In the genomic region with DNA sequence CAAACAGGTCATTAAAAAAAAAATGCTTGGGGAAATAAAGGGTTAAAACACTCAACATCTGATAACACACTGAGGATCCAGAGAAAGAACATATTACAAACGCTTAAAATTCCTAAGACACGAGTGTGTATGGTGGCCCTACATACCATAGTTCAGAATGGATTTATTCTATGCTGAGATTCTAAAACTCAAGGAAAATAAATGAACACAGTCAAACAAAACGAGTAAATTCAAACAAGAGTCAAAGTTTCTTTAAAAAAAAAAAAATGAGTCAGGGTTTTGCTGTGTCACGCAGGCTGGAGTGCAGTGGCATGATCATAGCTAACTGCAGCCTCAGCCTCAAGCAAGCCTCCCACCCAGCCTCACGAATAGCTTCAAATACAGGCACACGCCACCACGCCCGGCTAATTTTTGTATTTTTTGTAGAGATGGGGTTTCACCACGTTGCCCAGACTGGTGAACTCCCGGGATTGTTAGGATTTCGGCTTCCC, we compare ENCODE assay signal across 12 cellular contexts. TPM values are rescaled to one million over a fixed set of nuclear protein-coding genes. Genes with fewer than 3 reads are reported as not detected.
DNase-seq lines count a peak whose midpoint lies in the region; ATAC-seq, FAIRE-seq and TF ChIP-seq lines count a peak whose summit lies in the region.
"Had no signal": no experiment of that assay in that cellular context is flagged by ENCODE, and none has a peak within 500 bp of the region (broad histone marks: within the 10 kb centered on the region; RNA-seq: fewer than 3 reads in every experiment).

No MANE protein-coding gene starts in this region.

- no peaks in the 10 kb centered on the region for H3K9me3 ChIP-seq in astrocyte (ENCODE audit: insufficient read depth, low read depth, low read length)
- no peaks in the 10 kb centered on the region for H3K9me3 ChIP-seq in subcutaneous abdominal adipose tissue (ENCODE audit: control insufficient read depth in 5 of 5, low read length in 5 of 5)

- no peaks in the 10 kb centered on the region for H3K27me3 Mint-ChIP-seq in astrocyte (ENCODE audit: low read depth, unreplicated experiment)

- H3K9ac ChIP-seq in astrocyte (ENCODE audit: low read length) = peak overlapping the region; percentile 29
- peak overlapping the region in 1 of 5 donors; percentile 41 for H3K9ac ChIP-seq in subcutaneous abdominal adipose tissue (ENCODE audit: low read length in 5 of 5)

- no peak overlapping the region for H2AFZ ChIP-seq in astrocyte (ENCODE audit: low read depth, low read length)

- H3K36me3 Mint-ChIP-seq in astrocyte (ENCODE audit: low read depth, unreplicated experiment) = peaks cover 15% of the 10 kb centered on the region

- no peak overlapping the region for H3K4me3 ChIP-seq in astrocyte (ENCODE audit: insufficient read depth, low read depth, low read length)
- no peak overlapping the region for H3K4me3 ChIP-seq in subcutaneous abdominal adipose tissue (ENCODE audit: low read depth in 1 of 5, low read length in 5 of 5)

- H4K20me1 ChIP-seq in astrocyte (ENCODE audit: insufficient read depth, low read length) = peaks cover 78% of the 10 kb centered on the region

- peak overlapping the region; percentile 72 for H3K4me3 Mint-ChIP-seq in astrocyte (ENCODE audit: unreplicated experiment)
- H3K4me3 Mint-ChIP-seq: natural killer cell had no signal

- H3K36me3 ChIP-seq in astrocyte (ENCODE audit: insufficient read depth, low read length) (peaks cover 28% of the 10 kb centered on the region), subcutaneous abdominal adipose tissue (ENCODE audit: control insufficient read depth in 5 of 5, insufficient read depth in 5 of 5, low read length in 5 of 5) (peaks cover 9 to 41% (median 34%) of the 10 kb centered on the region in 5 donors)

- no peaks in the 10 kb centered on the region for H3K9me3 Mint-ChIP-seq in astrocyte (ENCODE audit: unreplicated experiment)
- H3K9me3 Mint-ChIP-seq: natural killer cell had no signal

- H3K27ac ChIP-seq in astrocyte (ENCODE audit: low read depth, low read length) (peak overlapping the region; percentile 77), subcutaneous abdominal adipose tissue (ENCODE audit: low read depth, low read length) (peak overlapping the region; percentile 75)

- peaks cover 96% of the 10 kb centered on the region for H3K79me2 ChIP-seq in astrocyte (ENCODE audit: insufficient read depth, low read length)

- H3K27ac Mint-ChIP-seq in astrocyte (ENCODE audit: unreplicated experiment) = peak overlapping the region; percentile 94

- FAIRE-seq in astrocyte (lab: Jason Lieb, UNC) = no peak

- ATAC-seq in HG03521 (IDR thresholded peaks at IDR 0.05; ENCODE audit: unreplicated experiment) (no peak), GM19455 (IDR thresholded peaks at IDR 0.05; ENCODE audit: unreplicated experiment) (no peak), HG02970 (IDR thresholded peaks at IDR 0.05; ENCODE audit: low FRiP score, unreplicated experiment) (no peak)
- ATAC-seq: natural killer cell had no signal

- H3K4me1 ChIP-seq in astrocyte (ENCODE audit: insufficient read depth, low read length) (peaks cover 16% of the 10 kb centered on the region), subcutaneous abdominal adipose tissue (ENCODE audit: control insufficient read depth in 5 of 5, insufficient read depth in 5 of 5, low read length in 5 of 5) (peaks cover 0 to 11% (median 8%) of the 10 kb centered on the region in 5 donors)

- peak overlapping the region; percentile 50 for H3K4me2 ChIP-seq in astrocyte (ENCODE audit: low read length)

- no peak for TF ChIP-seq CTCF in astrocyte (IDR thresholded peaks at IDR 0.05; ENCODE audit: insufficient read depth, low read depth, low read length)

- DNase-seq in HCEC 1CT (peak; percentile 40), astrocyte (ENCODE audit: low read depth) (peak; percentile 61), kidney tubule cell (ENCODE audit: low spot score) (peak; percentile 44), 8988T (no peak)
- DNase-seq: activated CD4-positive, CD25-positive, alpha-beta regulatory T cell; DND-41; natural killer cell; stimulated activated CD4-positive, alpha-beta T cell treated with anti-CD3 and anti-CD28 coated beads, Interleukin-2, amount 100 ng/mL, for 24 hours had no signal

- H3K27me3 ChIP-seq in astrocyte (ENCODE audit: insufficient read depth, low read length) (no peaks in the 10 kb centered on the region), subcutaneous abdominal adipose tissue (ENCODE audit: control insufficient read depth in 5 of 5, insufficient read depth in 4 of 5, low read length in 5 of 5) (no peaks in the 10 kb centered on the region)

- H3K4me1 Mint-ChIP-seq in astrocyte (ENCODE audit: low read depth, unreplicated experiment) = peaks cover 24% of the 10 kb centered on the region

RNA-seq across cellular contexts. Expression of a gene that starts 17.4 kb away (rescaled TPM):
- total RNA-seq in astrocyte = 81.1 and 83.5 TPM in 2 replicates

RNA-seq across cellular contexts. Expression of a gene that starts 38.6 kb away (rescaled TPM):
- total RNA-seq in astrocyte = 756 and 771 TPM in 2 replicates

RNA-seq across cellular contexts. Expression of a gene that starts 53.8 kb away (rescaled TPM):
- total RNA-seq in astrocyte = 132 and 134 TPM in 2 replicates
